In genomic region chr17:1377334-1377733, GRCh38 we compare ENCODE assay signal across 14 cellular contexts. TPM values are rescaled to one million over a fixed set of nuclear protein-coding genes. Genes with fewer than 3 reads are reported as not detected.
DNase-seq lines count a peak whose midpoint lies in the region; ATAC-seq, FAIRE-seq and TF ChIP-seq lines count a peak whose summit lies in the region.
"Had no signal": no experiment of that assay in that cellular context is flagged by ENCODE, and none has a peak within 500 bp of the region (broad histone marks: within the 10 kb centered on the region; RNA-seq: fewer than 3 reads in every experiment).

No MANE protein-coding gene starts in this region.

- no peak overlapping the region for H2BK12ac ChIP-seq in mesenchymal stem cell (ENCODE audit: low read length in 2 of 2)

- H2BK5ac ChIP-seq in mesenchymal stem cell (ENCODE audit: low read depth, low read length, poor library complexity, severe bottlenecking), result no peak overlapping the region

- H4K8ac ChIP-seq in mesenchymal stem cell (ENCODE audit: low read length), result no peak overlapping the region

- H3K9me3 ChIP-seq in mesenchymal stem cell (ENCODE audit: control insufficient read depth, low read length) (no peaks in the 10 kb centered on the region), tibial artery (no peaks in the 10 kb centered on the region)
- H3K9me3 ChIP-seq: SJCRH30 had no signal

- no peaks in the 10 kb centered on the region for H3K9me3 Mint-ChIP-seq in activated CD4-positive, alpha-beta memory T cell treated with anti-CD3 and anti-CD28 coated beads for 36 hours
- H3K9me3 Mint-ChIP-seq: dendritic cell treated with granulocyte-macrophage colony-stimulating factor and Interleukin-4, amounts not matched to agents 40 ng/mL and 50 ng/mL, for 4 days; nephron had no signal

- no peak overlapping the region for H3K4ac ChIP-seq in mesenchymal stem cell (ENCODE audit: low read depth in 1 of 2, low read length in 2 of 2)

- peak overlapping the region; percentile 72 for H3K27ac Mint-ChIP-seq in activated CD4-positive, alpha-beta memory T cell treated with anti-CD3 and anti-CD28 coated beads for 36 hours
- H3K27ac Mint-ChIP-seq: dendritic cell treated with granulocyte-macrophage colony-stimulating factor and Interleukin-4, amounts not matched to agents 40 ng/mL and 50 ng/mL, for 4 days had no signal

- no peak overlapping the region for H3K14ac ChIP-seq in mesenchymal stem cell (ENCODE audit: low read length in 2 of 2)

- DNase-seq in activated effector memory CD4-positive, alpha-beta T cell treated with anti-CD3 and anti-CD28 coated beads, Interleukin-2, amount 50 U/mL, for 16 hours, result peak; percentile 65
- DNase-seq in activated effector memory CD4-positive, alpha-beta T cell treated with Interleukin-2 at 50 U/mL for 16 hours, result no peak
- DNase-seq in activated CD4-positive, alpha-beta memory T cell treated with anti-CD3 and anti-CD28 coated beads for 36 hours, result no peak
- DNase-seq in mesenchymal stem cell (no peak), tibial artery (no peak), DMS79 (lab: John Stamatoyannopoulos, UW) (no peak), HTR-8/SVneo (ENCODE audit: insufficient read length, low spot score) (no peak)
- DNase-seq: NCI-H1436 treated with DMSO at 0.1 percent for 48 hours, NCI-H69, SJCRH30 had no signal

- H2AK5ac ChIP-seq in mesenchymal stem cell (ENCODE audit: low read length, severe bottlenecking), result no peak overlapping the region

- no peak overlapping the region for H3K4me3 Mint-ChIP-seq in activated CD4-positive, alpha-beta memory T cell treated with anti-CD3 and anti-CD28 coated beads for 36 hours
- H3K4me3 Mint-ChIP-seq: dendritic cell treated with granulocyte-macrophage colony-stimulating factor and Interleukin-4, amounts not matched to agents 40 ng/mL and 50 ng/mL, for 4 days; nephron had no signal

- intact Hi-C loops in activated CD4-positive, alpha-beta memory T cell treated with anti-CD3 and anti-CD28 coated beads for 36 hours (cut with micrococcal nuclease), result no loop called here
- intact Hi-C loops in tibial artery (cut with DNase I; ENCODE audit: low total_unique reads), result no loop called here

- no peak for FAIRE-seq in HTR-8/SVneo (lab: Jason Lieb, UNC)
- FAIRE-seq: HepG2 had no signal

- H2AFZ ChIP-seq in mesenchymal stem cell (ENCODE audit: low read depth, low read length), result no peak overlapping the region

- ATAC-seq in GM18858 (IDR thresholded peaks at IDR 0.05; ENCODE audit: unreplicated experiment), result no peak
- ATAC-seq: HepG2 had no signal

- H3K18ac ChIP-seq in mesenchymal stem cell (ENCODE audit: low read depth in 1 of 2, low read length in 2 of 2), result no peak overlapping the region

- no peaks in the 10 kb centered on the region for H3K79me1 ChIP-seq in mesenchymal stem cell (replicated peaks; ENCODE audit: low read length, poor library complexity, severe bottlenecking)

- H3K4me1 Mint-ChIP-seq in activated CD4-positive, alpha-beta memory T cell treated with anti-CD3 and anti-CD28 coated beads for 36 hours (ENCODE audit: low read depth), result peaks cover 91% of the 10 kb centered on the region

- H3K9ac ChIP-seq in mesenchymal stem cell (ENCODE audit: low read length), result no peak overlapping the region

- H2BK120ac ChIP-seq in mesenchymal stem cell (ENCODE audit: low read depth, low read length), result no peak overlapping the region

- CTCF ChIA-PET in activated CD4-positive, alpha-beta memory T cell treated with anti-CD3 and anti-CD28 coated beads for 36 hours (lab: Charles Lee), result interaction anchor here (1.1 to 8.0 kb wide), 2 partner anchors 11 to 20 kb away, joined by 3 to 98 read pairs; no protein-coding TSS in a partner anchor

- no peak for TF ChIP-seq CTCF in tibial artery (IDR thresholded peaks at IDR 0.05)

- H3K36me3 Mint-ChIP-seq in activated CD4-positive, alpha-beta memory T cell treated with anti-CD3 and anti-CD28 coated beads for 36 hours, result peaks cover 10% of the 10 kb centered on the region

- no peak overlapping the region for H3K4me2 ChIP-seq in mesenchymal stem cell (ENCODE audit: low read length, poor library complexity, severe bottlenecking)

- POLR2A ChIA-PET in activated CD4-positive, alpha-beta memory T cell treated with anti-CD3 and anti-CD28 coated beads for 36 hours (lab: Charles Lee), result interaction anchor here (1.4 to 1.9 kb wide), 4 partner anchors 12 to 139 kb away, joined by 3 to 6 read pairs (median 4); partner anchors contain the start of gene INPP5K

- 93% methylated on average over 3 of the region's 3 CpGs for WGBS in mesenchymal stem cell

- peaks cover 25% of the 10 kb centered on the region for H3K4me1 ChIP-seq in mesenchymal stem cell (ENCODE audit: control insufficient read depth, insufficient read depth, low read depth, low read length)
- H3K4me1 ChIP-seq in tibial artery, result peaks cover 3 to 99% (median 77%) of the 10 kb centered on the region in 4 donors
- H3K4me1 ChIP-seq: SJCRH30 had no signal

- H2BK15ac ChIP-seq in mesenchymal stem cell (ENCODE audit: low read depth, poor library complexity, severe bottlenecking), result no peak overlapping the region

- H3K23ac ChIP-seq in mesenchymal stem cell (ENCODE audit: low read length in 2 of 2), result no peak overlapping the region

- H3K27ac ChIP-seq in mesenchymal stem cell (ENCODE audit: low read length, poor library complexity, severe bottlenecking) (peak overlapping the region; percentile 8), tibial artery (peak overlapping the region; percentile 52 to 64)
- H3K27ac ChIP-seq: SJCRH30 had no signal

- H3K4me3 ChIP-seq in mesenchymal stem cell (ENCODE audit: insufficient read depth in 1 of 2, low read depth in 1 of 2, low read length in 2 of 2) (no peak overlapping the region), tibial artery (no peak overlapping the region)
- H3K4me3 ChIP-seq: SJCRH30 had no signal

- no peak overlapping the region for H4K91ac ChIP-seq in mesenchymal stem cell (ENCODE audit: low read length)

- H3K27me3 Mint-ChIP-seq in activated CD4-positive, alpha-beta memory T cell treated with anti-CD3 and anti-CD28 coated beads for 36 hours, result no peaks in the 10 kb centered on the region
- H3K27me3 Mint-ChIP-seq: dendritic cell treated with granulocyte-macrophage colony-stimulating factor and Interleukin-4, amounts not matched to agents 40 ng/mL and 50 ng/mL, for 4 days had no signal

- H3K27me3 ChIP-seq in mesenchymal stem cell (ENCODE audit: control insufficient read depth in 1 of 2, insufficient read depth in 1 of 2, low read length in 2 of 2) (no peaks in the 10 kb centered on the region), tibial artery (no peaks in the 10 kb centered on the region)
- H3K27me3 ChIP-seq: SJCRH30 had no signal

- H3K36me3 ChIP-seq in mesenchymal stem cell (ENCODE audit: control insufficient read depth in 1 of 2, insufficient read depth in 2 of 2, low read depth in 1 of 2, low read length in 2 of 2) (peaks cover 13 to 25% of the 10 kb centered on the region in 2 experiments), tibial artery (peaks cover 0 to 11% (median 0%) of the 10 kb centered on the region in 3 donors)
- H3K36me3 ChIP-seq: SJCRH30 had no signal

RNA-seq across cellular contexts. Expression of gene YWHAE, which starts 22.7 kb away (rescaled TPM):
- 100 to 1,000 TPM; 505 to 509 TPM for total RNA-seq in activated CD4-positive, alpha-beta memory T cell treated with anti-CD3 and anti-CD28 coated beads for 36 hours
- 476 TPM for polyA plus RNA-seq in mesenchymal stem cell (2013, experiment 1 of 2)
- polyA plus RNA-seq in mesenchymal stem cell (2013, experiment 2 of 2), result 478 TPM
